2 cellular contexts compared by ENCODE assay signal in the genomic region with DNA sequence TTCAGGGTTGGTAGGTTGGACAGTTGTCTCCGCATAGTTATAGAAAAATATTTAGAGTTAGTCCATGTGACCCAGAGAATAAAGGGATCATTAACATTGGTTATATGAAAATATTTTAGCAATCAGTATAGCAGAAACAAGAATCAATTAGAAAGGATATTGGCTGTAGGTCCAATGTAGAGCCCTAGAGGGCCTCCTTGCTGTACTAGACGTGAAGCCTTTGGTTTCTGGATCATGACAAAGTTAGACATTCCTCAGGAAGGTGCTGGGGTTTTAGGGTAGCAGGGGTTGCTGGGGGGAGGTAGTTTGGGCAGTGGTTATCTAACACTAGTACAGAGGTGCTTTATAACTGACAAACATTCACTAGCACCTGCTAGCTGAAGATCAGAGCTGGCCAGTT.
TF ChIP-seq lines count a peak whose summit lies in the region.

No MANE protein-coding gene starts in this region.

TF ChIP-seq in H1, 55 proteins besides CTCF, POLR2A, EP300 and RAD21:
- TF ChIP-seq RNF2 (IDR thresholded peaks at IDR 0.05; ENCODE audit: borderline replicate concordance, low read depth, low read length, missing control alignments, poor library complexity, severe bottlenecking) (no peak), TEAD4 (IDR thresholded peaks at IDR 0.05; ENCODE audit: low read depth, low read length) (peak; percentile 32; the same call in 1 of the 2 replicates)

TF ChIP-seq in neural cell, 6 proteins besides CTCF, POLR2A, EP300 and RAD21:
- no peak for TF ChIP-seq MXI1 (conservative IDR thresholded peaks at IDR 0.05; ENCODE audit: poor library complexity, severe bottlenecking)
- no peak for TF ChIP-seq SMC3 (conservative IDR thresholded peaks at IDR 0.05; ENCODE audit: poor library complexity)
- no peak for TF ChIP-seq EZH2 (IDR thresholded peaks at IDR 0.05; ENCODE audit: borderline replicate concordance, insufficient read depth, low read length, poor library complexity, severe bottlenecking)
